In the genomic region with DNA sequence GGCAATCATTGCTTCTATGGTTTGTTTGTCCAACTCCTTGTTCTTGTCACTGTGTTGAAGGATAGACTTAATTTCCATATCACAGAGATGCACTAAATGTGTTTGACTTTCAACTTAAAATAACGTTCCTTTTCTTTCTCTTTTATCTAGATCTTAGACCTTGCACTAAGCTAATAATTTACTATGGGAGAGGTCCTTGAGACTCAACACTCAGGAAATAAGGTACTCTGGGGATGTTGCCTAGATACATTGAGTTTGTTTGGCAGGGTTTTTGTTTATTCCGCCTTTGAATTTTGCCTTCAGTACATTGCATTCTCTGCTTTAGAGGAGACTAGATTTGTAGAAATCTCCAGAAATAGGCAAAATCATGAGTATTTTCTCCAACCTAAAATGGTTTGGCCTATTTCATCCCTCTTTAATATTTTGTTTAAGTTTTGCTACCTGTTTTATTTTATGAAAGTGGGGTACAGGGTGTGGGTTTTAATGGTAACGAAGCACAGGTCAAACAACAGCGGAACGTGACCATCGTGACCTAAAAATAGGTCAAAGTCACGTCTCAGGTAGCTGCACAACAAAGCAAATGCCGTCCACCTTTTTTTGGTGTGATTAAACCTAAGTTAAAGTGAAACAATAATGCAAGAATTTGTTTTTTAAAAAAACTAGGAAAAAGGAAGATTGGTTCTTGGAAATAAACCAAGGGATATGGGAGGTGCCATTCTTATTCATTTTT, we compare ENCODE assay signal across 23 cellular contexts.
DNase-seq lines count a peak whose midpoint lies in the region; ATAC-seq and TF ChIP-seq lines count a peak whose summit lies in the region.
"Had no signal": no experiment of that assay in that cellular context is flagged by ENCODE, and none has a peak within 500 bp of the region (broad histone marks: within the 10 kb centered on the region; RNA-seq: fewer than 3 reads in every experiment).

No MANE protein-coding gene starts in this region.

- peaks cover 24% of the 10 kb centered on the region for H3K4me1 ChIP-seq in lower lobe of right lung
- H3K4me1 ChIP-seq: BE2C, esophagus squamous epithelium, sigmoid colon had no signal

- H3K27ac ChIP-seq in VCaP = peak overlapping the region; percentile 22
- H3K27ac ChIP-seq in lower lobe of right lung = peak overlapping the region; percentile 80
- H3K27ac ChIP-seq: adrenal gland, cardiac muscle cell, esophagus squamous epithelium, sigmoid colon had no signal

- intact Hi-C loops in lower lobe of right lung (cut with DNase I) = no loop called here

- no peak for TF ChIP-seq CTCF in VCaP (conservative IDR thresholded peaks at IDR 0.05)
- TF ChIP-seq CTCF in lower lobe of right lung (IDR thresholded peaks at IDR 0.05) = no peak

- H3K36me3 ChIP-seq in lower lobe of right lung = no peaks in the 10 kb centered on the region
- H3K36me3 ChIP-seq: adrenal gland, BE2C, cardiac muscle cell, esophagus squamous epithelium, sigmoid colon, tibial nerve had no signal

- H3K4me3 ChIP-seq in lower lobe of right lung = no peak overlapping the region
- H3K4me3 ChIP-seq: adrenal gland, cardiac muscle cell, dorsolateral prefrontal cortex, esophagus squamous epithelium, sigmoid colon, tibial nerve had no signal

- DNase-seq in NCI-H748 (lab: John Stamatoyannopoulos, UW; ENCODE audit: unreplicated experiment) (peak; percentile 35), NCI-H748 treated with DMSO at 0.1 percent for 48 hours (lab: John Stamatoyannopoulos, UW) (no peak), lower lobe of right lung (no peak), T1000 (lab: John Stamatoyannopoulos, UW) (no peak), T-helper 1 cell (no peak), HuH-7.5 (ENCODE audit: low spot score) (no peak)
- DNase-seq: activated CD4-positive, alpha-beta T cell treated with anti-CD3 and anti-CD28 coated beads, Interleukin-2, amount 10 ng/mL, durations not matched to agents 7 days and 5 days; activated CD8-positive, alpha-beta memory T cell treated with anti-CD3 and anti-CD28 coated beads, Interleukin-2, amount 50 U/mL, for 48 hours; activated effector memory CD4-positive, alpha-beta T cell treated with Interleukin-2 at 50 U/mL for 16 hours; adrenal gland; BE2C; dorsolateral prefrontal cortex; esophagus squamous epithelium; naive B cell; NCI-H146; NCI-H524; sigmoid colon; stimulated activated naive CD4-positive, alpha-beta T cell treated with Interleukin-2 at 50 U/mL for 16 hours had no signal

- no peaks in the 10 kb centered on the region for H3K27me3 ChIP-seq in lower lobe of right lung (ENCODE audit: low read depth)
- H3K27me3 ChIP-seq: adrenal gland, cardiac muscle cell, dorsolateral prefrontal cortex, esophagus squamous epithelium, sigmoid colon, tibial nerve had no signal

- ATAC-seq in lower lobe of right lung (peak; percentile 86 to 95), HG03442 (IDR thresholded peaks at IDR 0.05; ENCODE audit: unreplicated experiment) (no peak)
- ATAC-seq: Right ventricle myocardium inferior had no signal

- H3K9me3 ChIP-seq in lower lobe of right lung = no peaks in the 10 kb centered on the region
- H3K9me3 ChIP-seq: adrenal gland, BE2C, esophagus squamous epithelium, sigmoid colon, tibial nerve had no signal
